Comparison of ENCODE assay signal across 7 cellular contexts in the genomic region with DNA sequence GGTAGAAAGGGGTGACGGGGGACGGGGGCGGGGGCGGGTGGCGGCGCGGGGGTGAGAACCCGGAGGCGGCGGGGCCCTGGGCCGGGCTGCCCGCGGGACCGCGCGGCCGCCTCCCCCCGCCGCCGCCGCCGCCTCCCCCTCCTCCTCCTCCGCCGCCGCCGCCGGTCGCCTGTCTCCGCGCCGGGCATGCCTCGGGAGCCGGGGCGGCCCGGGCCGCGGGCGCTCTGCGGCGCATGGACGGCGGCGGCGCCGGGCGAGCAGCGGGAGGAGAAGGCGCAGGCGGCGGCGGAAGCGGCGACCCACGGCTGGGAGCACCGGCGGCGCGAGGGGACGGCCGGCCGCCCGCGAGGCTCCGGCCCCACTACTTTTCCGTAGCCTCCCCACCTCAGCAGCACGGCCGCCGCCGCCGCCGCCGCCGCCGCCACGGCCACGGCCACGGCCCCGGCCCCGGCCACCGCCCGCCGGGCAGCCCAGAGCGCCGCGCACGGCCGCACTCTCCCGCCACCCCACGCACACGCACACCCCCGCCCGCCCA. TPM values are rescaled to one million over a fixed set of nuclear protein-coding genes. Genes with fewer than 3 reads are reported as not detected.
DNase-seq lines count a peak whose midpoint lies in the region; ATAC-seq and TF ChIP-seq lines count a peak whose summit lies in the region.

A gene (plus strand): TSS at position 161 of the 535 bp plus-strand sequence.

- H3K4me1 ChIP-seq in liver (ENCODE audit: control insufficient read depth in 4 of 4, insufficient read depth in 4 of 4, low read length in 3 of 4) = peaks cover 7 to 29% (median 12%) of the 10 kb centered on the region in 4 donors
- H3K4me1 ChIP-seq in thyroid gland = peaks cover 12 to 21% of the 10 kb centered on the region in 2 donors

- H3K9me3 ChIP-seq in liver (ENCODE audit: control insufficient read depth in 4 of 4, low read length in 3 of 4) (no peaks in the 10 kb centered on the region), thyroid gland (no peaks in the 10 kb centered on the region)

- WGBS in liver = 1% methylated on average over 81 of the region's 92 CpGs
- no CpG with 5 or more reads among the region's 92 CpGs for WGBS in thyroid gland, 2 donors

- DNase-seq in cardiac fibroblast (ENCODE audit: low read depth in 2 of 2) (peak in 1 of 2 donors; percentile 4), thyroid gland (peak in 1 of 2 donors; percentile 55), dedifferentiated amniotic fluid mesenchymal stem cell (ENCODE audit: extremely low spot score) (no peak), germinal center (ENCODE audit: low spot score) (no peak)

- H3K27me3 ChIP-seq in liver (ENCODE audit: control insufficient read depth in 4 of 4, insufficient read depth in 4 of 4, low read length in 3 of 4) (peaks cover 0 to 9% (median 4%) of the 10 kb centered on the region in 4 donors), thyroid gland (peaks cover 3% of the 10 kb centered on the region)

- H3K4me3 ChIP-seq in cardiac fibroblast (replicated peaks in 1 of 2; ENCODE audit: low read depth in 2 of 2, low read length in 2 of 2) = peak within 1 kb of the TSS; percentile 56 to 60
- peak within 1 kb of the TSS in 2 of 3 donors; percentile 40 to 83 for H3K4me3 ChIP-seq in liver (ENCODE audit: low read depth in 1 of 3, low read length in 3 of 3)
- peak within 1 kb of the TSS in 2 of 3 donors; percentile 8 to 40 for H3K4me3 ChIP-seq in thyroid gland (replicated peaks in 1 of 3)

- no peaks in the 10 kb centered on the region for H3K36me3 ChIP-seq in liver (ENCODE audit: control insufficient read depth in 4 of 4, insufficient read depth in 3 of 4, low read depth in 1 of 4, low read length in 3 of 4)
- H3K36me3 ChIP-seq in thyroid gland = no peaks in the 10 kb centered on the region

- no peak for TF ChIP-seq CTCF in cardiac fibroblast (IDR thresholded peaks at IDR 0.05; ENCODE audit: low read depth, low read length)
- TF ChIP-seq CTCF in liver (IDR thresholded peaks at IDR 0.05; ENCODE audit: low read depth, low read length, missing input control) = no peak
- TF ChIP-seq CTCF in thyroid gland (IDR thresholded peaks at IDR 0.05) = no peak

- H3K9ac ChIP-seq in liver (ENCODE audit: low read depth in 1 of 2, low read length in 2 of 2) = no peak within 1 kb of the TSS

- ATAC-seq in GM18498 (IDR thresholded peaks at IDR 0.05; ENCODE audit: unreplicated experiment) = peak; percentile 32
- peak; percentile 34 for ATAC-seq in HG03442 (IDR thresholded peaks at IDR 0.05; ENCODE audit: unreplicated experiment)

- TF ChIP-seq POLR2A in thyroid gland (IDR thresholded peaks at IDR 0.05) = peak in 1 of 2 donors; percentile 19

- TF ChIP-seq RAD21 in liver (IDR thresholded peaks at IDR 0.05) = no peak

- peak within 1 kb of the TSS; percentile 55 to 65 for H3K27ac ChIP-seq in liver (ENCODE audit: low read depth in 1 of 2, low read length in 2 of 2)
- peak within 1 kb of the TSS; percentile 78 to 84 (median 79) for H3K27ac ChIP-seq in thyroid gland

- intact Hi-C loops in thyroid gland (cut with DNase I) = no loop called here

TF ChIP-seq in liver, 16 proteins besides CTCF, POLR2A, EP300 and RAD21:
- TF ChIP-seq SP1 (IDR thresholded peaks at IDR 0.05) = no peak
- TF ChIP-seq TAF1 (conservative IDR thresholded peaks at IDR 0.05) = no peak
- TF ChIP-seq RXRA (IDR thresholded peaks at IDR 0.05) = no peak
- no peak for TF ChIP-seq FOXA2 (IDR thresholded peaks at IDR 0.05)
- TF ChIP-seq, protein P1, sequence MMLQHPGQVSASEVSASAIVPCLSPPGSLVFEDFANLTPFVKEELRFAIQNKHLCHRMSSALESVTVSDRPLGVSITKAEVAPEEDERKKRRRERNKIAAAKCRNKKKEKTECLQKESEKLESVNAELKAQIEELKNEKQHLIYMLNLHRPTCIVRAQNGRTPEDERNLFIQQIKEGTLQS (IDR thresholded peaks at IDR 0.05) = no peak
- TF ChIP-seq, protein P2, sequence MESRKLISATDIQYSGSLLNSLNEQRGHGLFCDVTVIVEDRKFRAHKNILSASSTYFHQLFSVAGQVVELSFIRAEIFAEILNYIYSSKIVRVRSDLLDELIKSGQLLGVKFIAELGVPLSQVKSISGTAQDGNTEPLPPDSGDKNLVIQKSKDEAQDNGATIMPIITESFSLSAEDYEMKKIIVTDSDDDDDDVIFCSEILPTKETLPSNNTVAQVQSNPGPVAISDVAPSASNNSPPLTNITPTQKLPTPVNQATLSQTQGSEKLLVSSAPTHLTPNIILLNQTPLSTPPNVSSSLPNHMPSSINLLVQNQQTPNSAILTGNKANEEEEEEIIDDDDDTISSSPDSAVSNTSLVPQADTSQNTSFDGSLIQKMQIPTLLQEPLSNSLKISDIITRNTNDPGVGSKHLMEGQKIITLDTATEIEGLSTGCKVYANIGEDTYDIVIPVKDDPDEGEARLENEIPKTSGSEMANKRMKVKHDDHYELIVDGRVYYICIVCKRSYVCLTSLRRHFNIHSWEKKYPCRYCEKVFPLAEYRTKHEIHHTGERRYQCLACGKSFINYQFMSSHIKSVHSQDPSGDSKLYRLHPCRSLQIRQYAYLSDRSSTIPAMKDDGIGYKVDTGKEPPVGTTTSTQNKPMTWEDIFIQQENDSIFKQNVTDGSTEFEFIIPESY (IDR thresholded peaks at IDR 0.05) = no peak
- TF ChIP-seq YY1 (IDR thresholded peaks at IDR 0.05) = no peak
- TF ChIP-seq, protein P3, sequence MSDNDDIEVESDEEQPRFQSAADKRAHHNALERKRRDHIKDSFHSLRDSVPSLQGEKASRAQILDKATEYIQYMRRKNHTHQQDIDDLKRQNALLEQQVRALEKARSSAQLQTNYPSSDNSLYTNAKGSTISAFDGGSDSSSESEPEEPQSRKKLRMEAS (IDR thresholded peaks at IDR 0.05) = no peak
- TF ChIP-seq JUND (IDR thresholded peaks at IDR 0.05) = no peak
- TF ChIP-seq HNF4G (IDR thresholded peaks at IDR 0.05) = no peak
- no peak for TF ChIP-seq FOXA1 (IDR thresholded peaks at IDR 0.05)

RNA-seq across cellular contexts. Expression of the gene that starts here (rescaled TPM):
- under 1 TPM; 0.08 to 0.09 TPM for total RNA-seq in liver
- polyA plus RNA-seq in liver = under 1 TPM in 1 of 2 donors, not detected in 1; 0.07 TPM
- total RNA-seq in thyroid gland = 10 to 100 TPM in 1 of 4 donors, 1 to 10 TPM in 3; 4.0 to 12.2 (median 5.6) TPM

Comparison
In these comparisons a context has a peak if more than half of its experiments do, and no peak if none do; other contexts are left out.
1. RNA of the gene that starts here (total RNA-seq): 4.0 to 12.2 TPM in thyroid gland; 0.08 to 0.09 TPM in liver; every median in the first group is over 4 times any median in the second.
2. Peak in every context shown above with its lines, with median percentiles within 50 percentile points of each other: H3K4me3 ChIP-seq.